27 cellular contexts compared by ENCODE assay signal in the genomic region with DNA sequence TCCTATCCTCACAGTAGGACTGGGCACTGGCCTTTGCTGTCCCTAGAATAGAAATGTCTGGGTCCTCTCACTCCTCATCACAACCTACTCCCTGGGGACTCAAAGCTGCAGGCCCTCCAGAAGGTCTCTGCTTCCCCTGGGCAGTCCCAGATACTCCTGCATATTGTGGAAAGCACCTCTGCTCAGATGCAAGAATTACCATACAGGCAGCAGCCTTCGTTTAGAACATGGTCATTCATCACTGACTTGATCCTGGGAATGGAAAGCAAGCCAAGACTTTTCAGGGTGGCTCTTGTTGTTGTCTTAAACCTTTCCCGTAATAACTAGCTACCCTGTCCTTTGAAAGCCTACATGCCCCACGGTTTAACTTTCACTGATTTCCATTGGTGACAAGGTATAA. TPM values are rescaled to one million over a fixed set of nuclear protein-coding genes. Genes with fewer than 3 reads are reported as not detected.
DNase-seq lines count a peak whose midpoint lies in the region; ATAC-seq, FAIRE-seq and TF ChIP-seq lines count a peak whose summit lies in the region.
"Had no signal": no experiment of that assay in that cellular context is flagged by ENCODE, and none has a peak within 500 bp of the region (broad histone marks: within the 10 kb centered on the region; RNA-seq: fewer than 3 reads in every experiment).

No MANE protein-coding gene starts in this region.

- in situ Hi-C loops in HepG2 (cut with HindIII; ENCODE audit: extremely low pct_ligation_motif_present, low pct_unique_long_range_greater_than_20kb), result no loop called here
- in situ Hi-C loops in astrocyte of the spinal cord (cut with HindIII; ENCODE audit: low sequenced_read_pairs), result no loop called here

- H3K9ac ChIP-seq in HepG2 (ENCODE audit: insufficient read depth, low read depth, low read length), result no peak overlapping the region
- no peak overlapping the region for H3K9ac ChIP-seq in mesenchymal stem cell (ENCODE audit: low read length)
- H3K9ac ChIP-seq: KMS-11 had no signal

- no peaks in the 10 kb centered on the region for H3K9me3 ChIP-seq in HepG2 (ENCODE audit: low read length)
- H3K9me3 ChIP-seq in right lobe of liver, result no peaks in the 10 kb centered on the region
- no peaks in the 10 kb centered on the region for H3K9me3 ChIP-seq in mesenchymal stem cell (ENCODE audit: control insufficient read depth, low read length)
- H3K9me3 ChIP-seq: esophagus squamous epithelium, left ventricle myocardium inferior, pancreas, right atrium auricular region, upper lobe of right lung had no signal

- peak overlapping the region in 1 of 2 experiments; percentile 86 for H3K14ac ChIP-seq in mesenchymal stem cell (ENCODE audit: low read length in 2 of 2)

- no peak for ATAC-seq in HepG2
- ATAC-seq in right lobe of liver, result no peak
- ATAC-seq: activated CD4-positive, alpha-beta T cell treated with anti-CD3 and anti-CD28 coated beads for 36 hours; stimulated activated naive B cell treated with anti-CD40 and anti-IgM and Interleukin-4, amounts not matched to agents 10 μg/mL and 1 μg/mL and 100 μg/mL, for 72 hours; upper lobe of right lung had no signal

- H4K91ac ChIP-seq in mesenchymal stem cell (ENCODE audit: low read length), result peak overlapping the region; percentile 39

- H2BK120ac ChIP-seq in mesenchymal stem cell (ENCODE audit: low read depth, low read length), result peak overlapping the region; percentile 27

- H3K79me2 ChIP-seq in HepG2 (ENCODE audit: insufficient read depth, low read length), result no peaks in the 10 kb centered on the region

- FAIRE-seq in HepG2 (lab: Jason Lieb, UNC), result no peak
- FAIRE-seq: GM12892, HTR-8/SVneo, pancreas had no signal

- H3K79me1 ChIP-seq in mesenchymal stem cell (replicated peaks; ENCODE audit: low read length, poor library complexity, severe bottlenecking), result no peaks in the 10 kb centered on the region

- H3K27me3 ChIP-seq in HepG2 (ENCODE audit: control insufficient read depth in 1 of 2, insufficient read depth in 2 of 2, low read length in 2 of 2), result no peaks in the 10 kb centered on the region
- H3K27me3 ChIP-seq in right lobe of liver, result no peaks in the 10 kb centered on the region
- peaks cover 0 to 37% of the 10 kb centered on the region in 2 experiments for H3K27me3 ChIP-seq in mesenchymal stem cell (ENCODE audit: control insufficient read depth in 1 of 2, insufficient read depth in 1 of 2, low read length in 2 of 2)
- H3K27me3 ChIP-seq: esophagus squamous epithelium, pancreas, right atrium auricular region, upper lobe of right lung had no signal

- H2AK5ac ChIP-seq in mesenchymal stem cell (ENCODE audit: low read length, severe bottlenecking), result no peak overlapping the region

- H4K8ac ChIP-seq in mesenchymal stem cell (ENCODE audit: low read length), result no peak overlapping the region

- H3K4ac ChIP-seq in mesenchymal stem cell (ENCODE audit: low read depth in 1 of 2, low read length in 2 of 2), result no peak overlapping the region

- H2AFZ ChIP-seq in HepG2 (ENCODE audit: low read length), result no peak overlapping the region
- no peak overlapping the region for H2AFZ ChIP-seq in mesenchymal stem cell (ENCODE audit: low read depth, low read length)

- no peak overlapping the region for H3K23ac ChIP-seq in mesenchymal stem cell (ENCODE audit: low read length in 2 of 2)

- no peaks in the 10 kb centered on the region for H4K20me1 ChIP-seq in HepG2 (ENCODE audit: insufficient read depth, low read length)

- CTCF ChIA-PET in HepG2 (lab: Yijun Ruan, JAX; ENCODE audit: low intra/inter-chr PET ratio, low total read pairs), result no interaction called here

- H3K27ac ChIP-seq in HepG2 (ENCODE audit: extremely low read length, insufficient read depth, low read length) (no peak overlapping the region), right lobe of liver (no peak overlapping the region), mesenchymal stem cell (ENCODE audit: low read length, poor library complexity, severe bottlenecking) (no peak overlapping the region)
- H3K27ac ChIP-seq: KMS-11, left ventricle myocardium inferior, pancreas, right atrium auricular region, upper lobe of right lung had no signal

- DNase-seq in HepG2 (ENCODE audit: low spot score) (no peak), right lobe of liver (no peak), astrocyte of the spinal cord (ENCODE audit: low read depth, low spot score) (peak; percentile 25), mesenchymal stem cell (no peak), NCI-H510A (lab: John Stamatoyannopoulos, UW) (no peak), hepatic stellate cell (ENCODE audit: low spot score) (no peak), AG20443 (ENCODE audit: low spot score) (no peak)
- no peak for DNase-seq in stimulated activated CD4-positive, alpha-beta T cell treated with anti-CD3 and anti-CD28 coated beads, Interleukin-4, amount 100 ng/mL, for 1 hour
- DNase-seq: 8988T; activated CD4-positive, alpha-beta T cell treated with anti-CD3 and anti-CD28 coated beads for 36 hours; activated naive CD4-positive, alpha-beta T cell; activated T-cell treated with anti-CD3 and anti-CD28 coated beads, Interleukin-2, amount 50 U/mL, for 48 hours; AML-193; CD4-positive, alpha-beta T cell; cortex of kidney; DMS 273 treated with DMSO at 0.1 percent for 48 hours; esophagus squamous epithelium; left ventricle myocardium inferior; NCI-H1436 treated with DMSO at 0.1 percent for 48 hours; NCI-H446; pancreas; stimulated activated naive B cell treated with anti-CD40 and anti-IgM and Interleukin-4, amounts not matched to agents 10 μg/mL and 1 μg/mL and 100 μg/mL, for 72 hours; upper lobe of right lung had no signal

- peak overlapping the region; percentile 79 to 82 for H3K18ac ChIP-seq in mesenchymal stem cell (ENCODE audit: low read depth in 1 of 2, low read length in 2 of 2)

- H3K4me3 ChIP-seq in HepG2 (replicated peaks in 1 of 3; ENCODE audit: insufficient read depth in 1 of 3, low read depth in 2 of 3, low read length in 3 of 3), result no peak overlapping the region
- H3K4me3 ChIP-seq in right lobe of liver, result no peak overlapping the region
- no peak overlapping the region for H3K4me3 ChIP-seq in astrocyte of the spinal cord (ENCODE audit: low read depth, low read length)
- H3K4me3 ChIP-seq in mesenchymal stem cell (ENCODE audit: insufficient read depth in 1 of 2, low read depth in 1 of 2, low read length in 2 of 2), result no peak overlapping the region
- H3K4me3 ChIP-seq: esophagus squamous epithelium, left ventricle myocardium inferior, pancreas, right atrium auricular region, upper lobe of right lung had no signal

- H2BK5ac ChIP-seq in mesenchymal stem cell (ENCODE audit: low read depth, low read length, poor library complexity, severe bottlenecking), result no peak overlapping the region

- H3K36me3 ChIP-seq in HepG2 (replicated peaks in 1 of 2; ENCODE audit: control insufficient read depth in 1 of 2, insufficient read depth in 2 of 2, low read length in 2 of 2) (no peaks in the 10 kb centered on the region), right lobe of liver (no peaks in the 10 kb centered on the region), mesenchymal stem cell (ENCODE audit: control insufficient read depth in 1 of 2, insufficient read depth in 2 of 2, low read depth in 1 of 2, low read length in 2 of 2) (no peaks in the 10 kb centered on the region)
- H3K36me3 ChIP-seq: esophagus squamous epithelium, left ventricle myocardium inferior, pancreas, right atrium auricular region, upper lobe of right lung had no signal

- TF ChIP-seq CTCF in HepG2 (CRISPR knock-in tag; IDR thresholded peaks at IDR 0.05) (no peak), right lobe of liver (IDR thresholded peaks at IDR 0.05) (no peak), astrocyte of the spinal cord (IDR thresholded peaks at IDR 0.05; ENCODE audit: low read depth, low read length) (no peak)

- H3K4me1 ChIP-seq in HepG2 (ENCODE audit: insufficient read depth, low read length) (peaks cover 53% of the 10 kb centered on the region), right lobe of liver (no peaks in the 10 kb centered on the region), mesenchymal stem cell (ENCODE audit: control insufficient read depth, insufficient read depth, low read depth, low read length) (no peaks in the 10 kb centered on the region)
- H3K4me1 ChIP-seq: pancreas, right atrium auricular region, upper lobe of right lung had no signal

- peak overlapping the region in 1 of 2 experiments; percentile 83 for H2BK12ac ChIP-seq in mesenchymal stem cell (ENCODE audit: low read length in 2 of 2)

- no peak overlapping the region for H2BK15ac ChIP-seq in mesenchymal stem cell (ENCODE audit: low read depth, poor library complexity, severe bottlenecking)

- H3K4me2 ChIP-seq in HepG2 (ENCODE audit: low read depth, low read length), result peak overlapping the region; percentile 2; the same call in 1 of the 2 replicates
- H3K4me2 ChIP-seq in mesenchymal stem cell (ENCODE audit: low read length, poor library complexity, severe bottlenecking), result no peak overlapping the region
- H3K4me2 ChIP-seq: KMS-11 had no signal

- intact Hi-C loops in HepG2 (cut with micrococcal nuclease; ENCODE audit: unreplicated experiment), result no loop called here
- intact Hi-C loops in right lobe of liver (cut with DNase I), result no loop called here

- TF ChIP-seq POLR2A in HepG2 (IDR thresholded peaks at IDR 0.05; ENCODE audit: insufficient read depth in 1 of 2, low read depth in 2 of 2, low read length in 2 of 2) (no peak), right lobe of liver (IDR thresholded peaks at IDR 0.05) (no peak)

- POLR2A ChIA-PET in HepG2 (lab: Yijun Ruan, JAX), result interaction anchor here (1.1 to 3.6 kb wide), 3 partner anchors 12 to 22 kb away, joined by 3 to 39 read pairs (median 3); no protein-coding TSS in a partner anchor

- 40% methylated on average over 3 of the region's 3 CpGs for WGBS in HepG2 (ENCODE audit: low lambda C conversion rate)
- WGBS in right lobe of liver (ENCODE audit: insufficient coverage, low coverage, low lambda C conversion rate, missing lambda C conversion rate), result 67% methylated on average over 3 of the region's 3 CpGs
- WGBS in mesenchymal stem cell, result 50% methylated on average over 2 of the region's 3 CpGs

- no peak for TF ChIP-seq RAD21 in HepG2 (CRISPR knock-in tag; IDR thresholded peaks at IDR 0.05)

- TF ChIP-seq EP300 in HepG2 (IDR thresholded peaks at IDR 0.05; ENCODE audit: low read depth in 2 of 2, low read length in 2 of 2) (no peak), HepG2 (CRISPR knock-in tag; IDR thresholded peaks at IDR 0.05; ENCODE audit: borderline replicate concordance) (no peak)

- BruUV-seq in HepG2 (replicated peaks; lab: Mats Ljungman, UMichigan), result no TSS peak

RNA-seq across cellular contexts. Expression of a gene that starts 53.1 kb away (rescaled TPM):
- total RNA-seq in HepG2 (2016; rRNA removed; fragmentation: Illumina TruSeq; extraction: Trizol), result 14.8 and 16.8 TPM in 2 replicates
- 22.8 and 25.5 TPM in 2 replicates for total RNA-seq in HepG2 (2016; cell fraction: cytosol; rRNA removed; fragmentation: Illumina TruSeq; extraction: Trizol; ENCODE audit: low read depth)
- 15.0 and 18.3 TPM in 2 replicates for total RNA-seq in HepG2 (2016; cell fraction: insoluble cytoplasmic fraction; rRNA removed; fragmentation: Illumina TruSeq; extraction: Trizol)
- 27.5 and 27.7 TPM in 2 replicates for total RNA-seq in HepG2 (2016; cell fraction: membrane; rRNA removed; fragmentation: Illumina TruSeq; extraction: Trizol)
- 28.5 and 41.7 TPM in 2 replicates for total RNA-seq in HepG2 (2016; cell fraction: nucleus; rRNA removed; fragmentation: Illumina TruSeq; extraction: Trizol)
- polyA plus RNA-seq in HepG2 (2011; rRNA removed), result 37.5 and 48.9 TPM in 2 replicates
- 22.7 and 29.0 TPM in 2 replicates for polyA plus RNA-seq in HepG2 (2011; cell fraction: cytosol; rRNA removed)
- 178 and 216 TPM in 2 replicates for polyA plus RNA-seq in HepG2 (2011; cell fraction: nucleus; rRNA removed)
- polyA plus RNA-seq in HepG2 (2012), result 24.2 and 33.9 TPM in 2 replicates
- 23.0 and 27.5 TPM in 2 replicates for polyA plus RNA-seq in HepG2 (2016; cell fraction: cytosol; fragmentation: Illumina TruSeq; extraction: Trizol; ENCODE audit: low read depth)
- 31.5 and 44.8 TPM in 2 replicates for polyA plus RNA-seq in HepG2 (2016; cell fraction: insoluble cytoplasmic fraction; fragmentation: Illumina TruSeq; extraction: Trizol; ENCODE audit: low read depth)
- 52.0 and 66.4 TPM in 2 replicates for polyA plus RNA-seq in HepG2 (2016; cell fraction: membrane; fragmentation: Illumina TruSeq; extraction: Trizol; ENCODE audit: low read depth)
- 112 and 136 TPM in 2 replicates for polyA plus RNA-seq in HepG2 (2016; cell fraction: nucleus; fragmentation: Illumina TruSeq; extraction: Trizol; ENCODE audit: insufficient read depth, low read depth)
- polyA minus RNA-seq in HepG2 (2011; rRNA and poly(A)+ RNA removed; ENCODE audit: low replicate concordance), result 6.3 and 50.0 TPM in 2 replicates
- 39.0 and 60.4 TPM in 2 replicates for polyA minus RNA-seq in HepG2 (2011; cell fraction: cytosol; rRNA and poly(A)+ RNA removed)
- 83.3 and 89.8 TPM in 2 replicates for polyA minus RNA-seq in HepG2 (2011; cell fraction: nucleus; rRNA and poly(A)+ RNA removed)
- 10 to 100 TPM in 5 of 6 experiments, 1 to 10 TPM in 1; 8.8 to 33.3 (median 24.5) TPM for total RNA-seq in right lobe of liver
- polyA plus RNA-seq in mesenchymal stem cell (2013, experiment 1 of 2), result 21.4 TPM
- polyA plus RNA-seq in mesenchymal stem cell (2013, experiment 2 of 2), result 22.4 TPM
